In genomic region chr20:46545077-46545826, GRCh38 we compare ENCODE assay signal across 10 cellular contexts. TPM values are rescaled to one million over a fixed set of nuclear protein-coding genes. Genes with fewer than 3 reads are reported as not detected.
A peak's percentile ranks its signal among the peaks of the same experiment; 100 is the strongest.
DNase-seq lines count a peak whose midpoint lies in the region; ATAC-seq and TF ChIP-seq lines count a peak whose summit lies in the region.
"Had no signal": no experiment of that assay in that cellular context is flagged by ENCODE, and none has a peak within 500 bp of the region (broad histone marks: within the 10 kb centered on the region; RNA-seq: fewer than 3 reads in every experiment).

No MANE protein-coding gene starts in this region.

- H2BK15ac ChIP-seq in IMR-90 (ENCODE audit: low read depth, low read length), result no peak overlapping the region

- no peak overlapping the region for H3K56ac ChIP-seq in IMR-90 (ENCODE audit: extremely low read depth, insufficient read depth, low read length)

- H3K9me3 Mint-ChIP-seq in activated CD8-positive, alpha-beta T cell treated with anti-CD3 and anti-CD28 coated beads, Interleukin-2, amount 10 ng/mL, durations not matched to agents 7 days and 5 days (ENCODE audit: insufficient read depth), result no peaks in the 10 kb centered on the region
- no peaks in the 10 kb centered on the region for H3K9me3 Mint-ChIP-seq in natural killer cell

- no peak overlapping the region for H3K9ac ChIP-seq in IMR-90 (ENCODE audit: low read depth, low read length)

- peak; percentile 47 for DNase-seq in GDM1 (lab: John Stamatoyannopoulos, UW)
- peak; percentile 21 for DNase-seq in IMR-90
- DNase-seq in activated CD8-positive, alpha-beta T cell treated with anti-CD3 and anti-CD28 coated beads, Interleukin-2, amount 10 ng/mL, durations not matched to agents 7 days and 5 days, result peak; percentile 79
- no peak for DNase-seq in natural killer cell
- no peak for DNase-seq in T1000 (lab: John Stamatoyannopoulos, UW)
- DNase-seq: NCI-H226 had no signal

- no peak overlapping the region for H3K4me3 ChIP-seq in IMR-90 (ENCODE audit: insufficient read depth, low read depth, low read length)

- no TSS peak for BruUV-seq in IMR-90 (replicated peaks; lab: Mats Ljungman, UMichigan)

- TF ChIP-seq POLR2A in IMR-90 (IDR thresholded peaks at IDR 0.05; ENCODE audit: low read depth, low read length), result no peak

- peaks cover 10% of the 10 kb centered on the region for H3K27me3 Mint-ChIP-seq in activated CD8-positive, alpha-beta T cell treated with anti-CD3 and anti-CD28 coated beads, Interleukin-2, amount 10 ng/mL, durations not matched to agents 7 days and 5 days (ENCODE audit: low read depth)
- H3K27me3 Mint-ChIP-seq in natural killer cell (ENCODE audit: low read depth in 2 of 2), result no peaks in the 10 kb centered on the region

- TF ChIP-seq CTCF in IMR-90 (conservative IDR thresholded peaks at IDR 0.05; ENCODE audit: low read depth, low read length) (no peak), natural killer cell (IDR thresholded peaks at IDR 0.05) (no peak)

- H3K27ac Mint-ChIP-seq in activated CD8-positive, alpha-beta T cell treated with anti-CD3 and anti-CD28 coated beads, Interleukin-2, amount 10 ng/mL, durations not matched to agents 7 days and 5 days, result peak overlapping the region; percentile 97
- H3K27ac Mint-ChIP-seq in natural killer cell, result peak overlapping the region in 1 of 2 donors; percentile 41

- no peak overlapping the region for H3K23ac ChIP-seq in IMR-90 (ENCODE audit: low read depth, low read length)

- peaks cover 8% of the 10 kb centered on the region for H3K4me1 Mint-ChIP-seq in activated CD8-positive, alpha-beta T cell treated with anti-CD3 and anti-CD28 coated beads, Interleukin-2, amount 10 ng/mL, durations not matched to agents 7 days and 5 days (ENCODE audit: low read depth)
- peaks cover 12 to 14% of the 10 kb centered on the region in 2 donors for H3K4me1 Mint-ChIP-seq in natural killer cell

- H2BK5ac ChIP-seq in IMR-90 (ENCODE audit: low read depth, low read length, poor library complexity, severe bottlenecking), result no peak overlapping the region

- H2BK120ac ChIP-seq in IMR-90 (ENCODE audit: low read depth, low read length), result no peak overlapping the region

- POLR2A ChIA-PET in IMR-90 (lab: Charles Lee; ENCODE audit: unreplicated experiment), result no interaction called here
- POLR2A ChIA-PET in activated CD8-positive, alpha-beta T cell treated with anti-CD3 and anti-CD28 coated beads, Interleukin-2, amount 10 ng/mL, durations not matched to agents 7 days and 5 days (lab: Charles Lee), result interaction anchor here (0.6 to 1.9 kb wide), 4 partner anchors 8 to 144 kb away, joined by 3 to 5 read pairs (median 4); partner anchors contain the start of gene TP53RK

- H2AK5ac ChIP-seq in IMR-90 (ENCODE audit: low read depth, low read length), result no peak overlapping the region

- H3K79me1 ChIP-seq in IMR-90 (ENCODE audit: low read depth in 1 of 2, low read length in 2 of 2), result no peaks in the 10 kb centered on the region

- no peak overlapping the region for H4K5ac ChIP-seq in IMR-90 (ENCODE audit: low read depth, low read length)

- peak overlapping the region; percentile 68 for H3K4me3 Mint-ChIP-seq in activated CD8-positive, alpha-beta T cell treated with anti-CD3 and anti-CD28 coated beads, Interleukin-2, amount 10 ng/mL, durations not matched to agents 7 days and 5 days
- H3K4me3 Mint-ChIP-seq in natural killer cell, result peak overlapping the region; percentile 11

- H3K4me2 ChIP-seq in IMR-90 (ENCODE audit: low read depth, low read length), result no peak overlapping the region

- ATAC-seq in IMR-90 (ENCODE audit: low read depth) (no peak), natural killer cell (peak; percentile 67 to 80 (median 79)), GM19455 (IDR thresholded peaks at IDR 0.05; ENCODE audit: unreplicated experiment) (no peak), GM18870 (IDR thresholded peaks at IDR 0.05; ENCODE audit: unreplicated experiment) (no peak), GM21576 (IDR thresholded peaks at IDR 0.05; ENCODE audit: unreplicated experiment) (no peak)
- peak; percentile 87 for ATAC-seq in activated CD8-positive, alpha-beta T cell treated with anti-CD3 and anti-CD28 coated beads, Interleukin-2, amount 10 ng/mL, durations not matched to agents 7 days and 5 days

- no peaks in the 10 kb centered on the region for H3K9me1 ChIP-seq in IMR-90 (ENCODE audit: insufficient read depth, low read length)

- no peak overlapping the region for H2AK9ac ChIP-seq in IMR-90 (replicated peaks; ENCODE audit: low read depth, low read length, poor library complexity)

- no peak for TF ChIP-seq RAD21 in IMR-90 (IDR thresholded peaks at IDR 0.05; ENCODE audit: low read length)

- H3K27me3 ChIP-seq in IMR-90 (ENCODE audit: control insufficient read depth, insufficient read depth, low read length), result peaks cover 17% of the 10 kb centered on the region

- H2AFZ ChIP-seq in IMR-90 (replicated peaks; ENCODE audit: low read length, poor library complexity), result no peak overlapping the region

- no peak overlapping the region for H3K4ac ChIP-seq in IMR-90 (ENCODE audit: low read depth, low read length)

- no peaks in the 10 kb centered on the region for H4K20me1 ChIP-seq in IMR-90 (ENCODE audit: insufficient read depth, low read length)

- CTCF ChIA-PET in IMR-90 (lab: Yijun Ruan, JAX), result no interaction called here
- CTCF ChIA-PET in activated CD8-positive, alpha-beta T cell treated with anti-CD3 and anti-CD28 coated beads, Interleukin-2, amount 10 ng/mL, durations not matched to agents 7 days and 5 days (lab: Charles Lee), result interaction anchor here (0.7 to 7.8 kb wide), 25 partner anchors 7 to 575 kb away, joined by 3 to 90 read pairs (median 6); partner anchors contain the start of gene TP53RK

- in situ Hi-C loops in IMR-90 (cut with MboI; ENCODE audit: low sequenced_read_pairs), result no loop called here

- dilution Hi-C loops in IMR-90 (cut with HindIII; ENCODE audit: low sequenced_read_pairs, unreplicated experiment), result no loop called here

- H3K36me3 ChIP-seq in IMR-90 (ENCODE audit: control insufficient read depth, insufficient read depth, low read length), result no peaks in the 10 kb centered on the region

- no peak overlapping the region for H3K14ac ChIP-seq in IMR-90 (replicated peaks; ENCODE audit: low read depth, low read length)

- intact Hi-C loops in IMR-90 (cut with micrococcal nuclease) (no loop called here), natural killer cell (cut with micrococcal nuclease) (no loop called here)

- no peak overlapping the region for H3K18ac ChIP-seq in IMR-90 (ENCODE audit: low read depth, low read length)

- WGBS in IMR-90 (ENCODE audit: extremely low coverage in 2 of 2, insufficient read length in 1 of 2), 2 experiments, result 74% methylated on average over 3 of the region's 14 CpGs; no CpG with 5 or more reads in 1 of the 2 experiments

- H2BK20ac ChIP-seq in IMR-90 (ENCODE audit: low read depth, low read length), result no peak overlapping the region

- H4K8ac ChIP-seq in IMR-90 (ENCODE audit: low read depth in 2 of 2, low read length in 2 of 2), result no peak overlapping the region

- H3K36me3 Mint-ChIP-seq in activated CD8-positive, alpha-beta T cell treated with anti-CD3 and anti-CD28 coated beads, Interleukin-2, amount 10 ng/mL, durations not matched to agents 7 days and 5 days (ENCODE audit: low read depth), result no peaks in the 10 kb centered on the region
- no peaks in the 10 kb centered on the region for H3K36me3 Mint-ChIP-seq in natural killer cell

- H4K91ac ChIP-seq in IMR-90 (ENCODE audit: insufficient read depth, low read depth, low read length), result no peak overlapping the region

- H3K9me3 ChIP-seq in IMR-90 (ENCODE audit: control insufficient read depth, insufficient read depth, low read length), result no peaks in the 10 kb centered on the region

- H3K4me1 ChIP-seq in IMR-90 (ENCODE audit: control insufficient read depth, insufficient read depth, low read length), result no peaks in the 10 kb centered on the region

- no peak overlapping the region for H3K27ac ChIP-seq in IMR-90 (ENCODE audit: insufficient read depth, low read length)

TF ChIP-seq in IMR-90, 13 proteins besides CTCF, POLR2A, EP300 and RAD21 (continues in another document):
- TF ChIP-seq CHD1 (IDR thresholded peaks at IDR 0.05; ENCODE audit: low read depth, low read length), result no peak
- no peak for TF ChIP-seq MAZ (IDR thresholded peaks at IDR 0.05; ENCODE audit: borderline replicate concordance, low read depth, low read length)
- no peak for TF ChIP-seq USF2 (IDR thresholded peaks at IDR 0.05; ENCODE audit: low read depth, low read length)
- TF ChIP-seq CEBPB (IDR thresholded peaks at IDR 0.05; ENCODE audit: low read depth, low read length), result no peak
- TF ChIP-seq RCOR1 (IDR thresholded peaks at IDR 0.05; ENCODE audit: insufficient replicate concordance, low read length), result no peak
- no peak for TF ChIP-seq NFE2L2 (IDR thresholded peaks at IDR 0.05; ENCODE audit: low read depth, low read length)
- no peak for TF ChIP-seq MAFK (IDR thresholded peaks at IDR 0.05; ENCODE audit: low read depth, low read length)

RNA-seq across cellular contexts. Expression of gene OCSTAMP, which starts 5.2 kb away (rescaled TPM):
- total RNA-seq in IMR-90 (2012; rRNA removed) (not detected in 2 replicates), natural killer cell (not detected)
- polyA plus RNA-seq in IMR-90 (2012; rRNA removed), result not detected in 2 replicates
- not detected in 2 replicates for polyA plus RNA-seq in IMR-90 (2012; cell fraction: cytosol; rRNA removed)
- not detected in 2 replicates for polyA plus RNA-seq in IMR-90 (2012; cell fraction: nucleus; rRNA removed; ENCODE audit: low replicate concordance)
- total RNA-seq in activated CD8-positive, alpha-beta T cell treated with anti-CD3 and anti-CD28 coated beads, Interleukin-2, amount 10 ng/mL, durations not matched to agents 7 days and 5 days, result not detected
- total RNA-seq: lung microvascular endothelial cell had no signal

RNA-seq across cellular contexts. Expression of gene ZNF334, which starts 31.9 kb away (rescaled TPM):
- total RNA-seq in IMR-90 (2012; rRNA removed) (1.1 and 1.4 TPM in 2 replicates), natural killer cell (under 1 TPM; 0.43 to 0.59 (median 0.43) TPM)
- 1.5 and 2.1 TPM in 2 replicates for polyA plus RNA-seq in IMR-90 (2012; rRNA removed)
- polyA plus RNA-seq in IMR-90 (2012; cell fraction: cytosol; rRNA removed), result 0.12 and 0.29 TPM in 2 replicates
- 1.7 and 14.9 TPM in 2 replicates for polyA plus RNA-seq in IMR-90 (2012; cell fraction: nucleus; rRNA removed; ENCODE audit: low replicate concordance)
- total RNA-seq in activated CD8-positive, alpha-beta T cell treated with anti-CD3 and anti-CD28 coated beads, Interleukin-2, amount 10 ng/mL, durations not matched to agents 7 days and 5 days, result 1 to 10 TPM; 1.1 to 1.3 TPM

Comparison
In these comparisons a context has a peak if more than half of its experiments do, and no peak if none do; other contexts are left out.
1. DNase-seq: peak in GDM1 (single experiment), IMR-90 (single experiment) and activated CD8-positive, alpha-beta T cell treated with anti-CD3 and anti-CD28 coated beads, Interleukin-2, amount 10 ng/mL, durations not matched to agents 7 days and 5 days (single experiment); none in natural killer cell (single experiment) and T1000 (single experiment).
2. ATAC-seq: peak in activated CD8-positive, alpha-beta T cell treated with anti-CD3 and anti-CD28 coated beads, Interleukin-2, amount 10 ng/mL, durations not matched to agents 7 days and 5 days (single experiment) and natural killer cell (3 of 3); none in IMR-90 (single experiment), GM19455 (single experiment), GM18870 (single experiment) and GM21576 (single experiment).